8 cellular contexts compared by ENCODE assay signal in genomic region chr11:130448416-130449068, GRCh38. TPM values are rescaled to one million over a fixed set of nuclear protein-coding genes. Genes with fewer than 3 reads are reported as not detected.
A peak's percentile ranks its signal among the peaks of the same experiment; 100 is the strongest.
DNase-seq lines count a peak whose midpoint lies in the region; ATAC-seq and TF ChIP-seq lines count a peak whose summit lies in the region.

Gene ADAMTS15 (plus strand): TSS chr11:130448645. CDS start chr11:130448974, 329 bp downstream.

- TF ChIP-seq RAD21 in IMR-90 (IDR thresholded peaks at IDR 0.05; ENCODE audit: low read length), result no peak

- peak within 1 kb of the TSS; percentile 57; the same call in 1 of the 2 replicates for H3K23ac ChIP-seq in IMR-90 (ENCODE audit: low read depth, low read length)

- H2AK5ac ChIP-seq in IMR-90 (ENCODE audit: low read depth, low read length), result peak within 1 kb of the TSS; percentile 42; the same call in 1 of the 2 replicates

- H3K4me3 Mint-ChIP-seq in stimulated activated naive B cell treated with anti-CD40 and anti-IgM and Interleukin-4, amounts not matched to agents 10 μg/mL and 1 μg/mL and 100 μg/mL, for 72 hours, result peak within 1 kb of the TSS; percentile 46 to 70

- BruUV-seq in IMR-90 (replicated peaks; lab: Mats Ljungman, UMichigan), result TSS peak; percentile 79

- intact Hi-C loops in IMR-90 (cut with micrococcal nuclease) (loop anchor here (1.0 kb wide), 2 partner anchors 379 to 414 kb away; no protein-coding TSS in a partner anchor), lower leg skin (cut with DNase I; ENCODE audit: low total_unique reads) (no loop called here)

- peak within 1 kb of the TSS; percentile 62; the same call in 1 of the 2 replicates for H4K91ac ChIP-seq in IMR-90 (ENCODE audit: insufficient read depth, low read depth, low read length)

- H2BK20ac ChIP-seq in IMR-90 (ENCODE audit: low read depth, low read length), result no peak within 1 kb of the TSS; the same call in 1 of the 2 replicates

- H3K27me3 Mint-ChIP-seq in stimulated activated naive B cell treated with anti-CD40 and anti-IgM and Interleukin-4, amounts not matched to agents 10 μg/mL and 1 μg/mL and 100 μg/mL, for 72 hours, result peaks cover 44 to 80% of the 10 kb centered on the region in 2 donors

- peak within 1 kb of the TSS; percentile 72 for H3K9ac ChIP-seq in IMR-90 (ENCODE audit: low read depth, low read length)

- H4K8ac ChIP-seq in IMR-90 (ENCODE audit: low read depth in 2 of 2, low read length in 2 of 2), result peak within 1 kb of the TSS in 1 of 2 experiments; percentile 82; a peak in 1 of 4 replicates

- peaks cover 5% of the 10 kb centered on the region for H4K20me1 ChIP-seq in IMR-90 (ENCODE audit: insufficient read depth, low read length)

- H2BK5ac ChIP-seq in IMR-90 (ENCODE audit: low read depth, low read length, poor library complexity, severe bottlenecking), result no peak within 1 kb of the TSS

- H3K4me3 ChIP-seq in IMR-90 (ENCODE audit: insufficient read depth, low read depth, low read length) (peak within 1 kb of the TSS; percentile 81), lower leg skin (ENCODE audit: low read depth, poor library complexity, severe bottlenecking) (peak within 1 kb of the TSS; percentile 31)

- H2BK120ac ChIP-seq in IMR-90 (ENCODE audit: low read depth, low read length), result peak within 1 kb of the TSS; percentile 73

- H3K18ac ChIP-seq in IMR-90 (ENCODE audit: low read depth, low read length), result peak within 1 kb of the TSS; percentile 27; the same call in 1 of the 2 replicates

- H3K27ac Mint-ChIP-seq in stimulated activated naive B cell treated with anti-CD40 and anti-IgM and Interleukin-4, amounts not matched to agents 10 μg/mL and 1 μg/mL and 100 μg/mL, for 72 hours, result no peak within 1 kb of the TSS

- CTCF ChIA-PET in IMR-90 (lab: Yijun Ruan, JAX), result interaction anchor here (0.6 to 1.6 kb wide), 2 partner anchors 410 to 414 kb away, joined by 3 to 4 read pairs; no protein-coding TSS in a partner anchor

- DNase-seq in EH (ENCODE audit: low read depth), result peak; percentile 92
- DNase-seq in IMR-90, result peak; percentile 84
- peak; percentile 55 for DNase-seq in SK-MEL-5 (ENCODE audit: low read depth, low spot score)
- peak; percentile 91 for DNase-seq in ecto neural progenitor cell (ENCODE audit: low spot score)
- peak; percentile 48 to 94 for DNase-seq in lower leg skin (ENCODE audit: low spot score in 2 of 2)
- peak; percentile 20 for DNase-seq in stimulated activated naive B cell treated with anti-CD40 and anti-IgM and Interleukin-4, amounts not matched to agents 10 μg/mL and 1 μg/mL and 100 μg/mL, for 72 hours
- DNase-seq in NAMALWA (ENCODE audit: low spot score), result no peak

- H3K36me3 Mint-ChIP-seq in stimulated activated naive B cell treated with anti-CD40 and anti-IgM and Interleukin-4, amounts not matched to agents 10 μg/mL and 1 μg/mL and 100 μg/mL, for 72 hours, result no peaks in the 10 kb centered on the region

- H3K4me1 ChIP-seq in IMR-90 (ENCODE audit: control insufficient read depth, insufficient read depth, low read length), result peaks cover 9% of the 10 kb centered on the region

- no peaks in the 10 kb centered on the region for H3K9me3 Mint-ChIP-seq in stimulated activated naive B cell treated with anti-CD40 and anti-IgM and Interleukin-4, amounts not matched to agents 10 μg/mL and 1 μg/mL and 100 μg/mL, for 72 hours

- no peaks in the 10 kb centered on the region for H3K9me3 ChIP-seq in IMR-90 (ENCODE audit: control insufficient read depth, insufficient read depth, low read length)

- TF ChIP-seq CTCF in IMR-90 (conservative IDR thresholded peaks at IDR 0.05; ENCODE audit: low read depth, low read length), result no peak
- TF ChIP-seq CTCF in lower leg skin (IDR thresholded peaks at IDR 0.05), result no peak

- peak within 1 kb of the TSS; percentile 12; the same call in 1 of the 3 replicates for H2BK15ac ChIP-seq in IMR-90 (ENCODE audit: low read depth, low read length)

- peak within 1 kb of the TSS; percentile 62 for H2AK9ac ChIP-seq in IMR-90 (replicated peaks; ENCODE audit: low read depth, low read length, poor library complexity)

- 0% methylated on average over 21 of the region's 57 CpGs; no CpG with 5 or more reads in 1 of the 2 experiments for WGBS in IMR-90 (ENCODE audit: extremely low coverage in 2 of 2, insufficient read length in 1 of 2), 2 experiments
- 0 to 1% methylated on average over 23 to 45 of the region's 57 CpGs for WGBS in lower leg skin, 2 donors

- H3K79me1 ChIP-seq in IMR-90 (ENCODE audit: low read depth in 1 of 2, low read length in 2 of 2), result peaks cover 2 to 5% of the 10 kb centered on the region in 2 experiments; a peak in 2 of 4 replicates

- H4K5ac ChIP-seq in IMR-90 (ENCODE audit: low read depth, low read length), result no peak within 1 kb of the TSS

- H3K14ac ChIP-seq in IMR-90 (replicated peaks; ENCODE audit: low read depth, low read length), result no peak within 1 kb of the TSS

- H3K9me1 ChIP-seq in IMR-90 (ENCODE audit: insufficient read depth, low read length), result peaks cover 7% of the 10 kb centered on the region

- ATAC-seq in IMR-90 (ENCODE audit: low read depth) (peak; percentile 91), HG03457 (IDR thresholded peaks at IDR 0.05; ENCODE audit: unreplicated experiment) (no peak)
- peak; percentile 71 to 78 for ATAC-seq in stimulated activated naive B cell treated with anti-CD40 and anti-IgM and Interleukin-4, amounts not matched to agents 10 μg/mL and 1 μg/mL and 100 μg/mL, for 72 hours (replicated peaks)

- in situ Hi-C loops in IMR-90 (cut with MboI; ENCODE audit: low sequenced_read_pairs) (loop anchor here (10.0 kb wide), 1 partner anchor 386 kb away; no protein-coding TSS in a partner anchor), SK-MEL-5 (cut with HindIII; ENCODE audit: low pct_unique_long_range_greater_than_20kb, low sequenced_read_pairs) (loop anchor here (25.0 kb wide), 1 partner anchor 439 kb away; no protein-coding TSS in a partner anchor)

- peak within 1 kb of the TSS; percentile 54; the same call in 1 of the 2 replicates for H3K4ac ChIP-seq in IMR-90 (ENCODE audit: low read depth, low read length)

- peaks cover 11 to 20% of the 10 kb centered on the region in 2 donors for H3K4me1 Mint-ChIP-seq in stimulated activated naive B cell treated with anti-CD40 and anti-IgM and Interleukin-4, amounts not matched to agents 10 μg/mL and 1 μg/mL and 100 μg/mL, for 72 hours

- peaks cover 24% of the 10 kb centered on the region; the same call in 1 of the 2 replicates for H3K36me3 ChIP-seq in IMR-90 (ENCODE audit: control insufficient read depth, insufficient read depth, low read length)

- H2AFZ ChIP-seq in IMR-90 (replicated peaks; ENCODE audit: low read length, poor library complexity), result peak within 1 kb of the TSS; percentile 95

- H3K27me3 ChIP-seq in IMR-90 (ENCODE audit: control insufficient read depth, insufficient read depth, low read length), result 0 out of 2 replicates have a peak, but pooled peaks cover 2% of the 10 kb centered on the region

- dilution Hi-C loops in IMR-90 (cut with HindIII; ENCODE audit: low sequenced_read_pairs, unreplicated experiment), result loop anchor here (25.0 kb wide), 1 partner anchor 414 kb away; no protein-coding TSS in a partner anchor

- no peak within 1 kb of the TSS for H3K56ac ChIP-seq in IMR-90 (ENCODE audit: extremely low read depth, insufficient read depth, low read length)

- TF ChIP-seq POLR2A in IMR-90 (IDR thresholded peaks at IDR 0.05; ENCODE audit: low read depth, low read length) (no peak), lower leg skin (IDR thresholded peaks at IDR 0.05) (no peak)

- peak within 1 kb of the TSS; percentile 57 for H3K27ac ChIP-seq in IMR-90 (ENCODE audit: insufficient read depth, low read length)

- POLR2A ChIA-PET in IMR-90 (lab: Charles Lee; ENCODE audit: unreplicated experiment), result no interaction called here

- H3K4me2 ChIP-seq in IMR-90 (ENCODE audit: low read depth, low read length), result peak within 1 kb of the TSS; percentile 95

TF ChIP-seq in IMR-90, 13 proteins besides CTCF, POLR2A, EP300 and RAD21:
- TF ChIP-seq MXI1 (IDR thresholded peaks at IDR 0.05; ENCODE audit: borderline replicate concordance, low read depth, low read length), result 0 out of 2 replicates have a peak, but pooled peaks have one; percentile 28
- TF ChIP-seq CEBPB (IDR thresholded peaks at IDR 0.05; ENCODE audit: low read depth, low read length), result no peak
- peak; percentile 64; the same call in 1 of the 2 replicates for TF ChIP-seq MAZ (IDR thresholded peaks at IDR 0.05; ENCODE audit: borderline replicate concordance, low read depth, low read length)
- peak; percentile 13 for TF ChIP-seq RCOR1 (IDR thresholded peaks at IDR 0.05; ENCODE audit: insufficient replicate concordance, low read length)

RNA-seq across cellular contexts. Expression of gene ADAMTS15, which starts in this region (rescaled TPM):
- total RNA-seq in IMR-90 (2012; rRNA removed) (3.0 and 3.1 TPM in 2 replicates), lower leg skin (10 to 100 TPM in 1 of 4 donors, 1 to 10 TPM in 3; 2.5 to 11.1 (median 5.1) TPM)
- 4.7 and 5.0 TPM in 2 replicates for polyA plus RNA-seq in IMR-90 (2012; rRNA removed)
- 3.3 and 6.1 TPM in 2 replicates for polyA plus RNA-seq in IMR-90 (2012; cell fraction: cytosol; rRNA removed)
- 9.5 and 11.7 TPM in 2 replicates for polyA plus RNA-seq in IMR-90 (2012; cell fraction: nucleus; rRNA removed; ENCODE audit: low replicate concordance)
- total RNA-seq in SK-MEL-5 (2014; rRNA removed; shearing (Covaris generic)), result not detected in 2 replicates
- polyA plus RNA-seq in SK-MEL-5 (2015; cell fraction: cytosol; rRNA removed), result 0.01 TPM in 2 replicates
- polyA plus RNA-seq in SK-MEL-5 (2015; cell fraction: nucleus; rRNA removed), result 0.10 TPM in 1 of 2 replicates, not detected in the other

Comparison
In these comparisons a context has a peak if more than half of its experiments do, and no peak if none do; other contexts are left out.
1. Peak in DNase-seq in SK-MEL-5; RNA of the gene not detected or under 1 TPM.